Comparison of ENCODE assay signal across 29 cellular contexts in genomic region chr4:100820249-100820648, GRCh38.
"Had no signal": no experiment of that assay in that cellular context is flagged by ENCODE, and none has a peak within 500 bp of the region (broad histone marks: within the 10 kb centered on the region; RNA-seq: fewer than 3 reads in every experiment).

No MANE protein-coding gene starts in this region.

- H3K36me3 ChIP-seq: left lung, lower lobe of right lung, neural progenitor cell, neutrophil, stomach, suprapubic skin, tibial nerve, uterus had no signal

- H3K36me3 Mint-ChIP-seq: immature natural killer cell; naive B cell; natural killer cell; neural progenitor cell; stimulated activated naive B cell treated with anti-CD40 and anti-IgM and Interleukin-4, amounts not matched to agents 10 μg/mL and 1 μg/mL and 100 μg/mL, for 72 hours; type B pancreatic cell had no signal

- H3K4me3 Mint-ChIP-seq: immature natural killer cell; naive B cell; natural killer cell; nephron progenitor cell; neural progenitor cell; stimulated activated naive B cell treated with anti-CD40 and anti-IgM and Interleukin-4, amounts not matched to agents 10 μg/mL and 1 μg/mL and 100 μg/mL, for 72 hours; type B pancreatic cell had no signal

- H3K4me2 ChIP-seq: neural progenitor cell had no signal

- H3K27me3 Mint-ChIP-seq: progenitor cell of endocrine pancreas, type B pancreatic cell had no signal

- H3K4me1 Mint-ChIP-seq: immature natural killer cell; naive B cell; natural killer cell; nephron progenitor cell; stimulated activated naive B cell treated with anti-CD40 and anti-IgM and Interleukin-4, amounts not matched to agents 10 μg/mL and 1 μg/mL and 100 μg/mL, for 72 hours had no signal

- H3K79me2 ChIP-seq: parathyroid adenoma had no signal

- ATAC-seq: left colon; left lung; lower lobe of right lung; natural killer cell; right cardiac atrium; sciatic nerve; stimulated activated naive B cell treated with anti-CD40 and anti-IgM and Interleukin-4, amounts not matched to agents 10 μg/mL and 1 μg/mL and 100 μg/mL, for 72 hours; stimulated activated naive CD8-positive, alpha-beta T cell treated with anti-CD3 and anti-CD28 coated beads, Interleukin-15, Interleukin-2, amounts not matched to agents 100 U/mL and 50 U/mL, for 24 hours had no signal

- H3K9me3 Mint-ChIP-seq: natural killer cell; nephron progenitor cell; neural progenitor cell; stimulated activated naive B cell treated with anti-CD40 and anti-IgM and Interleukin-4, amounts not matched to agents 10 μg/mL and 1 μg/mL and 100 μg/mL, for 72 hours; type B pancreatic cell had no signal

- H3K27me3 ChIP-seq: left lung, neural progenitor cell, neutrophil, stomach, suprapubic skin, tibial nerve, uterus had no signal

- H3K9me3 ChIP-seq: left lung, lower lobe of right lung, neutrophil, stomach, suprapubic skin, tibial nerve, uterus had no signal

- H3K4me1 ChIP-seq: left lung, lower lobe of right lung, parathyroid adenoma, stomach, suprapubic skin, tibial nerve, uterus had no signal

- H3K27ac Mint-ChIP-seq: immature natural killer cell; naive B cell; natural killer cell; nephron progenitor cell; neural progenitor cell; progenitor cell of endocrine pancreas; stimulated activated naive B cell treated with anti-CD40 and anti-IgM and Interleukin-4, amounts not matched to agents 10 μg/mL and 1 μg/mL and 100 μg/mL, for 72 hours; type B pancreatic cell had no signal

- DNase-seq: immature natural killer cell; kidney; left colon; left lung; lower lobe of right lung; mammary epithelial cell; mesenchymal stem cell; naive B cell; natural killer cell; nephron progenitor cell; retina; right cardiac atrium; stimulated activated CD4-positive, alpha-beta T cell treated with anti-CD3 and anti-CD28 coated beads, Interleukin-12 subunit alpha, Interleukin-12 subunit beta, amount 100 ng/mL, for 4 hours; stimulated activated CD4-positive, alpha-beta T cell treated with anti-CD3 and anti-CD28 coated beads, Interleukin-15, amount 100 ng/mL, for 24 hours; stimulated activated CD4-positive, alpha-beta T cell treated with anti-CD3 and anti-CD28 coated beads, Interleukin-2, amount 100 ng/mL, for 24 hours; stimulated activated CD4-positive, alpha-beta T cell treated with anti-CD3 and anti-CD28 coated beads, Interleukin-4, amount 100 ng/mL, for 1 hour; stimulated activated naive B cell treated with anti-CD40 and anti-IgM and Interleukin-4, amounts not matched to agents 10 μg/mL and 1 μg/mL and 100 μg/mL, for 72 hours; stimulated activated naive CD8-positive, alpha-beta T cell treated with anti-CD3 and anti-CD28 coated beads, Interleukin-15, Interleukin-2, amounts not matched to agents 100 U/mL and 50 U/mL, for 24 hours; stomach; uterus had no signal

- H3K27ac ChIP-seq: left lung, lower lobe of right lung, neural progenitor cell, neutrophil, parathyroid adenoma, skin epidermis, stomach, suprapubic skin, tibial nerve, uterus had no signal

- H3K4me3 ChIP-seq: left lung, lower lobe of right lung, neural progenitor cell, skin epidermis, stomach, suprapubic skin, tibial nerve, uterus had no signal

- H2AFZ ChIP-seq: parathyroid adenoma had no signal
